Comparison of ENCODE assay signal across 39 cellular contexts in the genomic region with DNA sequence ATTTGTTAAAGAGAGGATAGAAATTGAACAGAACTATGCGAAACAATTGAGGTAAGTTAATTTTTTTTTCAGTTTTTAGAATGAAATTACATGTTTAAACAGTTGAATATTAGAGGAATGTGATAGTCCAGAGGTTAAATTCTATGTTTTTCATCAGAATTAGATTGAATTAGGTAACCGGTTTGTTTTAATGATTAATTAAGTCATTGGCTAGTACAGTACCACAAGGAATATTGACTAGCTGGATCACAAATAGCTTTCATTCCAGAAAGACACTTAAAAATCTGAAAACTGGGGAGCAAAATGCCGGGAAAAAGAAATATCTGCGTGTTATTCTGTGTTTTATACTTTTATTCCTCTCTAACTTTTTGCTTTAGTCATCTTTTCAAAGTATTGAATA.
"Had no signal": no experiment of that assay in that cellular context is flagged by ENCODE, and none has a peak within 500 bp of the region (broad histone marks: within the 10 kb centered on the region; RNA-seq: fewer than 3 reads in every experiment).

No MANE protein-coding gene starts in this region.

- H3K27ac ChIP-seq: ascending aorta, cardiac muscle cell, WERI-Rb-1 had no signal

- H3K9me3 Mint-ChIP-seq: activated CD4-positive, alpha-beta memory T cell treated with anti-CD3 and anti-CD28 coated beads, Interleukin-2, amount 10 ng/mL, durations not matched to agents 7 days and 5 days; activated CD4-positive, alpha-beta T cell treated with anti-CD3 and anti-CD28 coated beads, Interleukin-2, amount 10 ng/mL, durations not matched to agents 7 days and 5 days; activated naive CD4-positive, alpha-beta T cell treated with anti-CD3 and anti-CD28 coated beads, Interleukin-2, amount 10 ng/mL, durations not matched to agents 7 days and 5 days; activated naive CD4-positive, alpha-beta T cell treated with anti-CD3 and anti-CD28 coated beads, Interleukin-2, amount 50 U/mL, for 24 hours; activated naive CD8-positive, alpha-beta T cell treated with anti-CD3 and anti-CD28 coated beads, Interleukin-2, amount 10 ng/mL, durations not matched to agents 7 days and 5 days; activated T-cell treated with anti-CD3 and anti-CD28 coated beads, Interleukin-2, amount 50 U/mL, for 24 hours; activated T-helper 2 cell treated with anti-CD3 and anti-CD28 coated beads, Interferon-gamma antibody, Interleukin-2, Interleukin-4, amounts not matched to agents 10 μg/mL and 5 μg/mL and 100 μg/mL, durations not matched to agents 14 hours and 24 hours and 36 hours; central memory CD8-positive, alpha-beta T cell; T-helper 1 cell treated with Interleukin-12 subunit alpha and Interleukin-12 subunit beta and Interleukin-4 antibody, amounts not matched to agents 30 μg/mL and 1 μg/mL, for 36 hours; T-helper 2 cell treated with Interferon-gamma antibody and Interleukin-4, amounts not matched to agents 5 μg/mL and 100 μg/mL, for 36 hours had no signal

- H3K36me3 Mint-ChIP-seq: activated CD8-positive, alpha-beta memory T cell treated with anti-CD3 and anti-CD28 coated beads, Interleukin-2, amount 10 ng/mL, durations not matched to agents 7 days and 5 days; activated naive CD4-positive, alpha-beta T cell treated with anti-CD3 and anti-CD28 coated beads, Interleukin-2, amount 10 ng/mL, durations not matched to agents 7 days and 5 days; activated naive CD4-positive, alpha-beta T cell treated with anti-CD3 and anti-CD28 coated beads, Interleukin-2, amount 50 U/mL, for 24 hours; activated naive CD8-positive, alpha-beta T cell treated with anti-CD3 and anti-CD28 coated beads, Interleukin-2, amount 10 ng/mL, durations not matched to agents 7 days and 5 days had no signal

- H3K27me3 Mint-ChIP-seq: activated CD4-positive, alpha-beta T cell treated with anti-CD3 and anti-CD28 coated beads for 36 hours; activated CD4-positive, alpha-beta T cell treated with anti-CD3 and anti-CD28 coated beads, Interleukin-2, amount 10 ng/mL, durations not matched to agents 7 days and 5 days; activated naive CD4-positive, alpha-beta T cell treated with anti-CD3 and anti-CD28 coated beads, Interleukin-2, amount 10 ng/mL, durations not matched to agents 7 days and 5 days; activated naive CD4-positive, alpha-beta T cell treated with anti-CD3 and anti-CD28 coated beads, Interleukin-2, amount 50 U/mL, for 24 hours; activated naive CD8-positive, alpha-beta T cell treated with anti-CD3 and anti-CD28 coated beads, Interleukin-2, amount 50 U/mL, for 24 hours; activated T-cell treated with anti-CD3 and anti-CD28 coated beads, Interleukin-2, amount 50 U/mL, for 24 hours; brain had no signal

- H3K4me3 ChIP-seq: ascending aorta, cardiac muscle cell had no signal

- ATAC-seq: activated CD4-positive, alpha-beta T cell treated with anti-CD3 and anti-CD28 coated beads for 36 hours; activated CD4-positive, CD25-positive, alpha-beta regulatory T cell treated with anti-CD3 and anti-CD28 coated beads, Interleukin-2, amount 50 U/mL, for 24 hours; activated CD8-positive, alpha-beta memory T cell treated with anti-CD3 and anti-CD28 coated beads, Interleukin-2, amount 10 ng/mL, durations not matched to agents 7 days and 5 days; activated CD8-positive, alpha-beta T cell treated with anti-CD3 and anti-CD28 coated beads, Interleukin-2, amount 10 ng/mL, durations not matched to agents 7 days and 5 days; activated naive CD8-positive, alpha-beta T cell treated with anti-CD3 and anti-CD28 coated beads, Interleukin-2, amount 50 U/mL, for 24 hours; WTC11 had no signal

- H3K36me3 ChIP-seq: cardiac muscle cell had no signal

- H3K4me1 ChIP-seq: ascending aorta had no signal

- FAIRE-seq: bronchial epithelial cell had no signal

- H3K27me3 ChIP-seq: ascending aorta, cardiac muscle cell had no signal

- DNase-seq: activated CD4-positive, alpha-beta memory T cell treated with anti-CD3 and anti-CD28 coated beads, Interleukin-2, amount 10 ng/mL, durations not matched to agents 7 days and 5 days; activated CD4-positive, alpha-beta T cell treated with anti-CD3 and anti-CD28 coated beads for 1 hour; activated CD4-positive, alpha-beta T cell treated with anti-CD3 and anti-CD28 coated beads for 36 hours; activated CD4-positive, alpha-beta T cell treated with anti-CD3 and anti-CD28 coated beads for 48 hours; activated CD4-positive, alpha-beta T cell treated with anti-CD3 and anti-CD28 coated beads, Interleukin-2, amount 10 ng/mL, durations not matched to agents 7 days and 5 days; activated CD4-positive, alpha-beta T cell treated with anti-CD3 and anti-CD28 coated beads, Interleukin-2, amount 50 U/mL, for 48 hours; activated CD4-positive, CD25-positive, alpha-beta regulatory T cell; activated CD8-positive, alpha-beta memory T cell treated with anti-CD3 and anti-CD28 coated beads for 24 hours; activated CD8-positive, alpha-beta memory T cell treated with anti-CD3 and anti-CD28 coated beads, Interleukin-2, amount 10 ng/mL, durations not matched to agents 7 days and 5 days; activated CD8-positive, alpha-beta memory T cell treated with anti-CD3 and anti-CD28 coated beads, Interleukin-2, amount 50 U/mL, for 48 hours; activated CD8-positive, alpha-beta T cell treated with anti-CD3 and anti-CD28 coated beads, Interleukin-2, amount 10 ng/mL, durations not matched to agents 7 days and 5 days; activated effector memory CD4-positive, alpha-beta T cell treated with Interleukin-2 at 50 U/mL for 16 hours; activated gamma-delta T cell; activated naive CD4-positive, alpha-beta T cell treated with anti-CD3 and anti-CD28 coated beads, Interleukin-2, amount 10 ng/mL, durations not matched to agents 7 days and 5 days; activated naive CD4-positive, alpha-beta T cell treated with Interleukin-2 at 50 U/mL for 16 hours; activated naive CD8-positive, alpha-beta T cell treated with anti-CD3 and anti-CD28 coated beads, Interleukin-2, amount 10 ng/mL, durations not matched to agents 7 days and 5 days; activated naive CD8-positive, alpha-beta T cell treated with anti-CD3 and anti-CD28 coated beads, Interleukin-2, amount 50 U/mL, for 24 hours; activated T-cell treated with anti-CD3 and anti-CD28 coated beads, Interleukin-2, amount 50 U/mL, for 24 hours; activated T-cell treated with anti-CD3 and anti-CD28 coated beads, Interleukin-2, amount 50 U/mL, for 48 hours; amygdala; anterior cingulate cortex; caudate nucleus; cerebellar nuclear complex; T-helper 1 cell; T-helper 2 cell; T-helper 9 cell; WERI-Rb-1 had no signal

- H3K27ac Mint-ChIP-seq: activated CD4-positive, alpha-beta memory T cell treated with anti-CD3 and anti-CD28 coated beads, Interleukin-2, amount 10 ng/mL, durations not matched to agents 7 days and 5 days; activated CD4-positive, alpha-beta T cell treated with anti-CD3 and anti-CD28 coated beads for 36 hours; activated CD4-positive, alpha-beta T cell treated with anti-CD3 and anti-CD28 coated beads, Interleukin-2, amount 10 ng/mL, durations not matched to agents 7 days and 5 days; activated CD8-positive, alpha-beta memory T cell treated with anti-CD3 and anti-CD28 coated beads, Interleukin-2, amount 10 ng/mL, durations not matched to agents 7 days and 5 days; activated CD8-positive, alpha-beta T cell treated with anti-CD3 and anti-CD28 coated beads, Interleukin-2, amount 10 ng/mL, durations not matched to agents 7 days and 5 days; activated naive CD4-positive, alpha-beta T cell treated with anti-CD3 and anti-CD28 coated beads, Interleukin-2, amount 10 ng/mL, durations not matched to agents 7 days and 5 days; activated naive CD4-positive, alpha-beta T cell treated with anti-CD3 and anti-CD28 coated beads, Interleukin-2, amount 50 U/mL, for 24 hours; activated naive CD8-positive, alpha-beta T cell; activated naive CD8-positive, alpha-beta T cell treated with anti-CD3 and anti-CD28 coated beads, Interleukin-2, amount 10 ng/mL, durations not matched to agents 7 days and 5 days; activated naive CD8-positive, alpha-beta T cell treated with anti-CD3 and anti-CD28 coated beads, Interleukin-2, amount 50 U/mL, for 24 hours; activated T-cell treated with anti-CD3 and anti-CD28 coated beads, Interleukin-2, amount 50 U/mL, for 24 hours; activated T-helper 2 cell treated with anti-CD3 and anti-CD28 coated beads, Interferon-gamma antibody, Interleukin-2, Interleukin-4, amounts not matched to agents 10 μg/mL and 5 μg/mL and 100 μg/mL, durations not matched to agents 14 hours and 24 hours and 36 hours; T-helper 1 cell treated with Interleukin-12 subunit alpha and Interleukin-12 subunit beta and Interleukin-4 antibody, amounts not matched to agents 30 μg/mL and 1 μg/mL, for 36 hours; T-helper 2 cell treated with Interferon-gamma antibody and Interleukin-4, amounts not matched to agents 5 μg/mL and 100 μg/mL, for 36 hours had no signal

- H3K4me3 Mint-ChIP-seq: activated CD4-positive, alpha-beta memory T cell treated with anti-CD3 and anti-CD28 coated beads, Interleukin-2, amount 10 ng/mL, durations not matched to agents 7 days and 5 days; activated CD4-positive, alpha-beta T cell treated with anti-CD3 and anti-CD28 coated beads for 36 hours; activated CD4-positive, alpha-beta T cell treated with anti-CD3 and anti-CD28 coated beads, Interleukin-2, amount 10 ng/mL, durations not matched to agents 7 days and 5 days; activated CD8-positive, alpha-beta memory T cell treated with anti-CD3 and anti-CD28 coated beads, Interleukin-2, amount 10 ng/mL, durations not matched to agents 7 days and 5 days; activated CD8-positive, alpha-beta T cell treated with anti-CD3 and anti-CD28 coated beads, Interleukin-2, amount 10 ng/mL, durations not matched to agents 7 days and 5 days; activated naive CD4-positive, alpha-beta T cell treated with anti-CD3 and anti-CD28 coated beads, Interleukin-2, amount 10 ng/mL, durations not matched to agents 7 days and 5 days; activated naive CD4-positive, alpha-beta T cell treated with anti-CD3 and anti-CD28 coated beads, Interleukin-2, amount 50 U/mL, for 24 hours; activated naive CD8-positive, alpha-beta T cell; activated naive CD8-positive, alpha-beta T cell treated with anti-CD3 and anti-CD28 coated beads, Interleukin-2, amount 10 ng/mL, durations not matched to agents 7 days and 5 days; activated naive CD8-positive, alpha-beta T cell treated with anti-CD3 and anti-CD28 coated beads, Interleukin-2, amount 50 U/mL, for 24 hours; activated T-cell treated with anti-CD3 and anti-CD28 coated beads, Interleukin-2, amount 50 U/mL, for 24 hours; brain; central memory CD8-positive, alpha-beta T cell; T-helper 1 cell treated with Interleukin-12 subunit alpha and Interleukin-12 subunit beta and Interleukin-4 antibody, amounts not matched to agents 30 μg/mL and 1 μg/mL, for 36 hours; T-helper 2 cell treated with Interferon-gamma antibody and Interleukin-4, amounts not matched to agents 5 μg/mL and 100 μg/mL, for 36 hours; WTC11 had no signal

- H3K4me1 Mint-ChIP-seq: activated CD4-positive, alpha-beta memory T cell treated with anti-CD3 and anti-CD28 coated beads, Interleukin-2, amount 10 ng/mL, durations not matched to agents 7 days and 5 days; activated CD8-positive, alpha-beta memory T cell treated with anti-CD3 and anti-CD28 coated beads, Interleukin-2, amount 10 ng/mL, durations not matched to agents 7 days and 5 days; activated naive CD4-positive, alpha-beta T cell treated with anti-CD3 and anti-CD28 coated beads, Interleukin-2, amount 10 ng/mL, durations not matched to agents 7 days and 5 days; activated naive CD4-positive, alpha-beta T cell treated with anti-CD3 and anti-CD28 coated beads, Interleukin-2, amount 50 U/mL, for 24 hours; activated naive CD8-positive, alpha-beta T cell treated with anti-CD3 and anti-CD28 coated beads, Interleukin-2, amount 10 ng/mL, durations not matched to agents 7 days and 5 days; activated naive CD8-positive, alpha-beta T cell treated with anti-CD3 and anti-CD28 coated beads, Interleukin-2, amount 50 U/mL, for 24 hours; central memory CD8-positive, alpha-beta T cell had no signal

- H3K9me3 ChIP-seq: ascending aorta had no signal
